ENCODE assay signal across 8 cellular contexts in genomic region chr7:31782411-31782991, GRCh38.
DNase-seq lines count a peak whose midpoint lies in the region; ATAC-seq, FAIRE-seq and TF ChIP-seq lines count a peak whose summit lies in the region.

No MANE protein-coding gene starts in this region.

- no peaks in the 10 kb centered on the region for H3K36me3 ChIP-seq in ascending aorta

- TF ChIP-seq CTCF in D721Med (IDR thresholded peaks at IDR 0.05; ENCODE audit: insufficient read depth, missing control alignments) (peak; percentile 53), ascending aorta (IDR thresholded peaks at IDR 0.05) (peak in 2 of 3 experiments; percentile 23 to 55)

- peak; percentile 81 for FAIRE-seq in D721Med (lab: Jason Lieb, UNC)

- intact Hi-C loops in ascending aorta (cut with DNase I) = no loop called here

- ATAC-seq in GM19043 (IDR thresholded peaks at IDR 0.05; ENCODE audit: low read depth, unreplicated experiment) = peak; percentile 94
- peak; percentile 87 for ATAC-seq in HG03196 (IDR thresholded peaks at IDR 0.05; ENCODE audit: unreplicated experiment)

- DNase-seq in D721Med (ENCODE audit: insufficient read length, low spot score) (no peak), NCI-H226 (peak; percentile 70), ascending aorta (ENCODE audit: low spot score in 2 of 2) (no peak), iPS DF 19.7 (ENCODE audit: low read depth, low spot score) (peak; percentile 17)
- DNase-seq in activated effector memory CD4-positive, alpha-beta T cell treated with Interleukin-2 at 50 U/mL for 16 hours = no peak

- no peaks in the 10 kb centered on the region for H3K9me3 ChIP-seq in ascending aorta

- no peaks in the 10 kb centered on the region for H3K4me1 ChIP-seq in ascending aorta

- no peak overlapping the region for H3K27ac ChIP-seq in ascending aorta
- H3K27ac ChIP-seq in temporal lobe (ENCODE audit: low read depth, low read length) = peak overlapping the region; percentile 28

- H3K27me3 ChIP-seq in ascending aorta = no peaks in the 10 kb centered on the region

- no peak overlapping the region for H3K4me3 ChIP-seq in ascending aorta

Comparison
In these comparisons a context has a peak if more than half of its experiments do, and no peak if none do; other contexts are left out.
1. DNase-seq: peak in NCI-H226 (single experiment) and iPS DF 19.7 (single experiment); none in D721Med (single experiment), ascending aorta (0 of 2) and activated effector memory CD4-positive, alpha-beta T cell treated with Interleukin-2 at 50 U/mL for 16 hours (single experiment).